In the genomic region with DNA sequence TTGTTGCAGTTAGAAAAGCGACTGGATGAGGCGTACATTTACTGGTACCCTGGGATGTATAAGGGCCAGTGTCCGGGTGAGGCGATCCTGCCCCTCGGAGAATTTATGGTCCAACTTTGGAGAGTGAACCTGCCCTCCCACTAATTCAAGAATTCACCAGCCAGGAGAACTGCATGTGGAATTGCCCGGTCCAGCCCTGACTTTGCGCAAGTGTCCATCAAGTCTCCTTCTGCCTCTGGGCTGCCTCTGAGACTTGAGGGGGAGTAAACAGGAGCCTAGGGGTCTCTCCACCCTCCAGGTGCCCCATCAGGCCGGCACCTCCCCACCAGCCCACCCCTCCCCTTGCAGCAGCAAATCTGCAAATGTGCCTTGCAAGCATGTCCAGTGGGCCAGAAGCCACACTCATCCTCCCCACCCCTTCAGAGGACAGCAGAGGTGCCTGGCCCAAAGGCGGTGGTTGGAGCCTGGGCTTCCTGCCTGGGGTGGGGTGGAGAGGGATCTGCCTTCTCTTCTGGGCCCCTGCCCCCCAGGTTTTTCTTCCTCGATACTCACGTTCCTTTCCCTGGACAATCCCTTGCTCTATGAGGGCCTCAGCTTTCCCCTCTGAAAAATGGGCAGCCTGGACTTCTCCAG, we compare ENCODE assay signal across 22 cellular contexts.
"Had no signal": no experiment of that assay in that cellular context is flagged by ENCODE, and none has a peak within 500 bp of the region (broad histone marks: within the 10 kb centered on the region; RNA-seq: fewer than 3 reads in every experiment).

No MANE protein-coding gene starts in this region.

- H3K4me1 ChIP-seq: breast epithelium had no signal

- H3K27ac ChIP-seq: breast epithelium, VCaP had no signal

- H3K36me3 ChIP-seq: breast epithelium, MG63 had no signal

- H3K27ac Mint-ChIP-seq: activated CD4-positive, alpha-beta T cell treated with anti-CD3 and anti-CD28 coated beads for 36 hours; activated CD8-positive, alpha-beta T cell treated with anti-CD3 and anti-CD28 coated beads for 36 hours had no signal

- H3K4me3 Mint-ChIP-seq: activated CD4-positive, alpha-beta T cell treated with anti-CD3 and anti-CD28 coated beads for 36 hours; activated CD8-positive, alpha-beta T cell treated with anti-CD3 and anti-CD28 coated beads for 36 hours; activated naive CD4-positive, alpha-beta T cell treated with anti-CD3 and anti-CD28 coated beads, Interleukin-2, amount 50 U/mL, for 24 hours had no signal

- DNase-seq: activated CD4-positive, alpha-beta T cell treated with anti-CD3 and anti-CD28 coated beads for 36 hours; activated CD4-positive, CD25-positive, alpha-beta regulatory T cell; activated CD8-positive, alpha-beta memory T cell treated with anti-CD3 and anti-CD28 coated beads, Interleukin-2, amount 50 U/mL, for 48 hours; activated CD8-positive, alpha-beta T cell treated with anti-CD3 and anti-CD28 coated beads for 36 hours; activated effector memory CD4-positive, alpha-beta T cell treated with Interleukin-2 at 50 U/mL for 16 hours; activated naive CD4-positive, alpha-beta T cell; activated T-cell treated with anti-CD3 and anti-CD28 coated beads, Interleukin-2, amount 50 U/mL, for 1 hour; aorta; caudate nucleus; MV-4-11; NCI-H1092 treated with DMSO at 0.1 percent for 48 hours; NCI-H1436; NCI-H1694 treated with DMSO at 0.1 percent for 48 hours; NCI-H2081 treated with DMSO at 0.1 percent for 48 hours; NCI-H446; NCI-H524; SIG-M5; T-cell had no signal

- H3K27me3 Mint-ChIP-seq: activated naive CD4-positive, alpha-beta T cell treated with anti-CD3 and anti-CD28 coated beads, Interleukin-2, amount 50 U/mL, for 24 hours; T-cell had no signal

- H3K4me3 ChIP-seq: breast epithelium, MG63 had no signal

- H3K27me3 ChIP-seq: breast epithelium had no signal

- H3K36me3 Mint-ChIP-seq: activated naive CD4-positive, alpha-beta T cell treated with anti-CD3 and anti-CD28 coated beads, Interleukin-2, amount 50 U/mL, for 24 hours; T-cell had no signal

- ATAC-seq: activated CD4-positive, alpha-beta T cell treated with anti-CD3 and anti-CD28 coated beads for 36 hours; activated CD8-positive, alpha-beta T cell treated with anti-CD3 and anti-CD28 coated beads for 36 hours; T-cell had no signal

- H3K9me3 ChIP-seq: breast epithelium, MG63 had no signal

- H3K9me3 Mint-ChIP-seq: activated CD8-positive, alpha-beta T cell treated with anti-CD3 and anti-CD28 coated beads for 36 hours; activated naive CD4-positive, alpha-beta T cell treated with anti-CD3 and anti-CD28 coated beads, Interleukin-2, amount 50 U/mL, for 24 hours; T-cell had no signal
